Comparison of ENCODE assay signal across 19 cellular contexts in genomic region chr12:51836012-51836832, GRCh38. TPM values are rescaled to one million over a fixed set of nuclear protein-coding genes. Genes with fewer than 3 reads are reported as not detected.
A peak's percentile ranks its signal among the peaks of the same experiment; 100 is the strongest.
DNase-seq lines count a peak whose midpoint lies in the region; ATAC-seq, FAIRE-seq and TF ChIP-seq lines count a peak whose summit lies in the region.
"Had no signal": no experiment of that assay in that cellular context is flagged by ENCODE, and none has a peak within 500 bp of the region (broad histone marks: within the 10 kb centered on the region; RNA-seq: fewer than 3 reads in every experiment).

No MANE protein-coding gene starts in this region.

- POLR2A ChIA-PET in HCT116 (lab: Charles Lee) = no interaction called here

- no peak for FAIRE-seq in small intestine (lab: Jason Lieb, UNC)
- FAIRE-seq: pancreas had no signal

- H3K79me2 ChIP-seq in HCT116 (ENCODE audit: insufficient read depth, low read length) (no peaks in the 10 kb centered on the region), Karpas-422 (ENCODE audit: low read length) (no peaks in the 10 kb centered on the region)

- H3K36me3 ChIP-seq in HCT116 (ENCODE audit: control insufficient read depth in 1 of 2, insufficient read depth in 2 of 2, low read length in 2 of 2) (no peaks in the 10 kb centered on the region), small intestine (ENCODE audit: control insufficient read depth in 2 of 2, insufficient read depth in 2 of 2, low read length in 2 of 2) (no peaks in the 10 kb centered on the region), Karpas-422 (ENCODE audit: insufficient read depth, low read length) (no peaks in the 10 kb centered on the region)
- H3K36me3 ChIP-seq: BE2C, heart right ventricle, pancreas had no signal

- H3K4me1 ChIP-seq in HCT116 (ENCODE audit: control insufficient read depth in 1 of 2, insufficient read depth in 2 of 2, low read length in 2 of 2) (peaks cover 0 to 9% of the 10 kb centered on the region in 2 experiments; a peak in 1 of 4 replicates), small intestine (ENCODE audit: control insufficient read depth in 2 of 2, insufficient read depth in 1 of 2, low read depth in 1 of 2, low read length in 1 of 2) (no peaks in the 10 kb centered on the region), Karpas-422 (ENCODE audit: low read length) (no peaks in the 10 kb centered on the region)
- H3K4me1 ChIP-seq: BE2C, pancreas had no signal

- TF ChIP-seq CTCF in HCT116 (IDR thresholded peaks at IDR 0.05 in 2 of 3, conservative IDR thresholded peaks at IDR 0.05 in 1 of 3; ENCODE audit: borderline replicate concordance in 1 of 3, insufficient read depth in 1 of 3, low read depth in 2 of 3, low read length in 2 of 3) (no peak), retinal pigment epithelial cell (conservative IDR thresholded peaks at IDR 0.05; ENCODE audit: low read depth, low read length) (no peak)

- RAD21 ChIA-PET in HCT116 (lab: Charles Lee; ENCODE audit: low non-redundant PET in 1 of 2, low total read pairs in 2 of 2, uncharacterized antibody in 2 of 2, unreplicated experiment in 2 of 2) = no interaction called here

- H3K27me3 ChIP-seq in HCT116 (ENCODE audit: insufficient read depth, low read length) (peaks cover 23% of the 10 kb centered on the region; the same call in 1 of the 2 replicates), small intestine (ENCODE audit: control insufficient read depth in 2 of 2, insufficient read depth in 2 of 2, low read length in 2 of 2) (peaks cover 0 to 3% of the 10 kb centered on the region in 2 donors), Karpas-422 (ENCODE audit: low read length) (no peaks in the 10 kb centered on the region)
- H3K27me3 ChIP-seq: BE2C, pancreas had no signal

- H3K4me2 ChIP-seq in HCT116 (ENCODE audit: low read length) (peak overlapping the region; percentile 19; the same call in 1 of the 2 replicates), Karpas-422 (ENCODE audit: low read depth, low read length, poor library complexity, severe bottlenecking) (no peak overlapping the region)

- peaks cover 11% of the 10 kb centered on the region for H3K4me1 Mint-ChIP-seq in stimulated activated memory B cell treated with anti-CD40 and anti-IgM and Interleukin-4, amounts not matched to agents 10 μg/mL and 1 μg/mL and 100 μg/mL, for 72 hours

- H3K9me3 ChIP-seq in HCT116 (ENCODE audit: control insufficient read depth in 1 of 2, insufficient read depth in 1 of 2, low read depth in 1 of 2, low read length in 2 of 2) (no peaks in the 10 kb centered on the region), small intestine (ENCODE audit: control insufficient read depth, low read depth) (no peaks in the 10 kb centered on the region), Karpas-422 (ENCODE audit: low read length) (no peaks in the 10 kb centered on the region)
- H3K9me3 ChIP-seq: BE2C, heart right ventricle, pancreas had no signal

- H2AFZ ChIP-seq in HCT116 (ENCODE audit: low read depth, low read length, poor library complexity, severe bottlenecking) = no peak overlapping the region
- H2AFZ ChIP-seq in Karpas-422 (ENCODE audit: low read length) = no peak overlapping the region

- H3K9me3 Mint-ChIP-seq in stimulated activated memory B cell treated with anti-CD40 and anti-IgM and Interleukin-4, amounts not matched to agents 10 μg/mL and 1 μg/mL and 100 μg/mL, for 72 hours = no peaks in the 10 kb centered on the region
- H3K9me3 Mint-ChIP-seq: activated CD4-positive, alpha-beta T cell treated with anti-CD3 and anti-CD28 coated beads, Interleukin-2, amount 10 ng/mL, durations not matched to agents 24 days and 14 days; activated naive CD4-positive, alpha-beta T cell treated with anti-CD3 and anti-CD28 coated beads, Interleukin-2, amount 10 ng/mL, durations not matched to agents 7 days and 5 days; dendritic cell treated with granulocyte-macrophage colony-stimulating factor and Interleukin-4, amounts not matched to agents 40 ng/mL and 50 ng/mL, for 4 days had no signal

- no peaks in the 10 kb centered on the region for H3K36me3 Mint-ChIP-seq in stimulated activated memory B cell treated with anti-CD40 and anti-IgM and Interleukin-4, amounts not matched to agents 10 μg/mL and 1 μg/mL and 100 μg/mL, for 72 hours
- H3K36me3 Mint-ChIP-seq: activated naive CD4-positive, alpha-beta T cell treated with anti-CD3 and anti-CD28 coated beads, Interleukin-2, amount 10 ng/mL, durations not matched to agents 7 days and 5 days had no signal

- WGBS in small intestine, 3 donors = 35 to 59% (median 48%) methylated on average over 11 to 14 of the region's 14 CpGs

- H4K20me1 ChIP-seq in HCT116 (ENCODE audit: insufficient read depth) (no peaks in the 10 kb centered on the region), Karpas-422 (ENCODE audit: insufficient read depth, low read depth, low read length) (peaks cover 3% of the 10 kb centered on the region; the same call in 1 of the 2 replicates)

- H3K4me3 ChIP-seq in HCT116 (replicated peaks in 1 of 2; ENCODE audit: low read depth in 1 of 2, low read length in 2 of 2) (no peak overlapping the region), retinal pigment epithelial cell (ENCODE audit: low read length) (no peak overlapping the region), small intestine (ENCODE audit: low read depth in 1 of 2, low read length in 2 of 2) (no peak overlapping the region), Karpas-422 (ENCODE audit: low read length) (no peak overlapping the region)
- H3K4me3 ChIP-seq: heart right ventricle, pancreas, SK-N-MC, skin epidermis had no signal

- H3K27ac Mint-ChIP-seq in stimulated activated memory B cell treated with anti-CD40 and anti-IgM and Interleukin-4, amounts not matched to agents 10 μg/mL and 1 μg/mL and 100 μg/mL, for 72 hours = no peak overlapping the region
- H3K27ac Mint-ChIP-seq: activated CD4-positive, alpha-beta T cell treated with anti-CD3 and anti-CD28 coated beads, Interleukin-2, amount 10 ng/mL, durations not matched to agents 24 days and 14 days; activated naive CD4-positive, alpha-beta T cell treated with anti-CD3 and anti-CD28 coated beads, Interleukin-2, amount 10 ng/mL, durations not matched to agents 7 days and 5 days; dendritic cell treated with granulocyte-macrophage colony-stimulating factor and Interleukin-4, amounts not matched to agents 40 ng/mL and 50 ng/mL, for 4 days had no signal

- TF ChIP-seq RAD21 in HCT116 (IDR thresholded peaks at IDR 0.05; ENCODE audit: low read depth) = no peak

- H3K27me3 Mint-ChIP-seq in stimulated activated memory B cell treated with anti-CD40 and anti-IgM and Interleukin-4, amounts not matched to agents 10 μg/mL and 1 μg/mL and 100 μg/mL, for 72 hours = peaks cover 69% of the 10 kb centered on the region

- DNase-seq in HCT116 (ENCODE audit: low read depth, low spot score) = no peak
- peak; percentile 55 for DNase-seq in SW480 (ENCODE audit: low spot score)
- peak; percentile 77 for DNase-seq in iPS-NIHi7 (ENCODE audit: extremely low spot score)
- DNase-seq in retinal pigment epithelial cell (ENCODE audit: low read depth) = peak; percentile 13
- no peak for DNase-seq in small intestine
- DNase-seq in Karpas-422 = no peak
- DNase-seq: activated CD4-positive, alpha-beta T cell treated with anti-CD3 and anti-CD28 coated beads, Interleukin-2, amount 10 ng/mL, durations not matched to agents 24 days and 14 days; activated naive CD4-positive, alpha-beta T cell treated with anti-CD3 and anti-CD28 coated beads, Interleukin-2, amount 10 ng/mL, durations not matched to agents 7 days and 5 days; BE2C; heart right ventricle; NCI-H1436 treated with DMSO at 0.1 percent for 48 hours; OCI-M1; pancreas had no signal

- H3K9me2 ChIP-seq in HCT116 (ENCODE audit: insufficient read depth) (no peaks in the 10 kb centered on the region), Karpas-422 (replicated peaks; ENCODE audit: insufficient read depth, low read length) (no peaks in the 10 kb centered on the region)

- BruUV-seq in HCT116 (replicated peaks; lab: Mats Ljungman, UMichigan) = no TSS peak

- peak; percentile 72 for ATAC-seq in HCT116
- ATAC-seq in stimulated activated memory B cell treated with anti-CD40 and anti-IgM and Interleukin-4, amounts not matched to agents 10 μg/mL and 1 μg/mL and 100 μg/mL, for 72 hours = no peak
- ATAC-seq: heart right ventricle, pancreas had no signal

- H3K27ac ChIP-seq in HCT116 (ENCODE audit: low read depth, low read length) (no peak overlapping the region), small intestine (ENCODE audit: low read depth in 1 of 2, low read length in 1 of 2) (no peak overlapping the region), Karpas-422 (ENCODE audit: low read length) (no peak overlapping the region)
- H3K27ac ChIP-seq: heart right ventricle, pancreas, SK-N-MC, skin epidermis had no signal

- intact Hi-C loops in HCT116 (cut with micrococcal nuclease) = no loop called here

- no peak overlapping the region for H3K9ac ChIP-seq in HCT116 (ENCODE audit: low read length)
- H3K9ac ChIP-seq in Karpas-422 (ENCODE audit: low read length) = no peak overlapping the region

- TF ChIP-seq POLR2A in HCT116 (IDR thresholded peaks at IDR 0.05; ENCODE audit: borderline replicate concordance, extremely low read depth, insufficient read depth, insufficient read length) = no peak

- CTCF ChIA-PET in HCT116 (lab: Charles Lee) = interaction anchor here (3.0 kb wide), 1 partner anchor 12 kb away, joined by 12 read pairs; no protein-coding TSS in a partner anchor

- no peak overlapping the region for H3K4me3 Mint-ChIP-seq in stimulated activated memory B cell treated with anti-CD40 and anti-IgM and Interleukin-4, amounts not matched to agents 10 μg/mL and 1 μg/mL and 100 μg/mL, for 72 hours
- H3K4me3 Mint-ChIP-seq: activated CD4-positive, alpha-beta T cell treated with anti-CD3 and anti-CD28 coated beads, Interleukin-2, amount 10 ng/mL, durations not matched to agents 24 days and 14 days; activated naive CD4-positive, alpha-beta T cell treated with anti-CD3 and anti-CD28 coated beads, Interleukin-2, amount 10 ng/mL, durations not matched to agents 7 days and 5 days; dendritic cell treated with granulocyte-macrophage colony-stimulating factor and Interleukin-4, amounts not matched to agents 40 ng/mL and 50 ng/mL, for 4 days had no signal

TF ChIP-seq in HCT116, 20 proteins besides CTCF, POLR2A, EP300 and RAD21 (continues in another document):
- no peak for TF ChIP-seq ZFX (IDR thresholded peaks at IDR 0.05)

RNA-seq across cellular contexts. Expression of gene FIGNL2, which starts 12.3 kb away (rescaled TPM):
- 0.27 TPM for total RNA-seq in HCT116 (2021; ENCODE audit: unreplicated experiment)
- 0.04 and 0.05 TPM in 2 replicates for polyA plus RNA-seq in HCT116 (2012)
- polyA plus RNA-seq in small intestine = under 1 TPM in 1 of 3 donors, not detected in 2; 0.39 TPM
- total RNA-seq in Karpas-422 (2014; rRNA removed; shearing (Covaris generic); ENCODE audit: low replicate concordance) = not detected in 2 replicates

RNA-seq across cellular contexts. Expression of gene ANKRD33, which starts 51.7 kb away (rescaled TPM):
- not detected for total RNA-seq in HCT116 (2021; ENCODE audit: unreplicated experiment)
- polyA plus RNA-seq in HCT116 (2012) = 0.04 and 0.05 TPM in 2 replicates
- not detected for polyA plus RNA-seq in small intestine
- not detected in 2 replicates for total RNA-seq in Karpas-422 (2014; rRNA removed; shearing (Covaris generic); ENCODE audit: low replicate concordance)
- total RNA-seq: activated CD4-positive, alpha-beta T cell treated with anti-CD3 and anti-CD28 coated beads, Interleukin-2, amount 10 ng/mL, durations not matched to agents 24 days and 14 days; heart right ventricle; kidney epithelial cell; NCI-H460; pancreas had no signal
- polyA plus RNA-seq: pancreas had no signal

Comparison
In these comparisons a context has a peak if more than half of its experiments do, and no peak if none do; other contexts are left out.
1. DNase-seq: peak in SW480 (single experiment), iPS-NIHi7 (single experiment) and retinal pigment epithelial cell (single experiment); none in HCT116 (single experiment), small intestine (single experiment) and Karpas-422 (single experiment).